ENCODE assay signal across 1 cellular context in genomic region chr2:74421248-74421870, GRCh38.
A peak's percentile ranks its signal among the peaks of the same experiment; 100 is the strongest.
TF ChIP-seq lines count a peak whose summit lies in the region.

Gene C2orf81, minus strand, starts transcription at chr2:74421619. Its CDS starts 59 bp downstream, at chr2:74421560.
Gene WDR54, plus strand, starts transcription at chr2:74421730. Its CDS starts 424 bp downstream, at chr2:74422154.

TF ChIP-seq in HepG2, 621 proteins besides CTCF, POLR2A, EP300 and RAD21 (continued from another document and continues in another):
- peak; percentile 97 for TF ChIP-seq ZNF687 (CRISPR knock-in tag; IDR thresholded peaks at IDR 0.05)
- peak; percentile 87 for TF ChIP-seq SAP130 (CRISPR knock-in tag; IDR thresholded peaks at IDR 0.05; ENCODE audit: low read depth)
- TF ChIP-seq HMGA1 (CRISPR knock-in tag; conservative IDR thresholded peaks at IDR 0.05) = no peak
- peak; percentile 70 for TF ChIP-seq AGO1 (IDR thresholded peaks at IDR 0.05; ENCODE audit: low read depth, low read length, poor library complexity, severe bottlenecking)
- TF ChIP-seq ARNT2 (CRISPR knock-in tag; IDR thresholded peaks at IDR 0.05; ENCODE audit: low read depth) = peak; percentile 91
- peak; percentile 22 for TF ChIP-seq RBM39 (IDR thresholded peaks at IDR 0.05; ENCODE audit: low read depth, low read length, poor library complexity, severe bottlenecking)
- TF ChIP-seq TCF12 (IDR thresholded peaks at IDR 0.05) = no peak
- peak; percentile 80; the same call in 1 of the 2 replicates for TF ChIP-seq TCF12 (CRISPR knock-in tag; IDR thresholded peaks at IDR 0.05)
- no peak for TF ChIP-seq KDM5A (IDR thresholded peaks at IDR 0.05; ENCODE audit: borderline replicate concordance, low read length)
- 0 out of 2 replicates have a peak, but pooled peaks have one; percentile 5 for TF ChIP-seq ZNF143 (CRISPR knock-in tag; IDR thresholded peaks at IDR 0.05)
- peak; percentile 100 for TF ChIP-seq RBM22 (optimal IDR thresholded peaks at IDR 0.05; ENCODE audit: low read length)
- no peak for TF ChIP-seq NFKBIZ (CRISPR knock-in tag; IDR thresholded peaks at IDR 0.05)
- TF ChIP-seq ZNF362 (CRISPR knock-in tag; IDR thresholded peaks at IDR 0.05; ENCODE audit: borderline replicate concordance) = 0 out of 2 replicates have a peak, but pooled peaks have one; percentile 25
- 0 out of 2 replicates have a peak, but pooled peaks have one; percentile 32 for TF ChIP-seq ARID2 (CRISPR knock-in tag; IDR thresholded peaks at IDR 0.05; ENCODE audit: borderline replicate concordance)
- TF ChIP-seq KLF6 (CRISPR knock-in tag; IDR thresholded peaks at IDR 0.05) = peak; percentile 47; the same call in 1 of the 2 replicates
- TF ChIP-seq PAXIP1 (CRISPR knock-in tag; conservative IDR thresholded peaks at IDR 0.05) = peak; percentile 46
- peak; percentile 66 for TF ChIP-seq ZFX (CRISPR knock-in tag; IDR thresholded peaks at IDR 0.05; ENCODE audit: low read depth)
- TF ChIP-seq ERF (CRISPR knock-in tag; IDR thresholded peaks at IDR 0.05) = peak; percentile 22; the same call in 1 of the 2 replicates
- peak; percentile 68 for TF ChIP-seq ZFY (CRISPR knock-in tag; IDR thresholded peaks at IDR 0.05)
- TF ChIP-seq ZNF256 (CRISPR knock-in tag; conservative IDR thresholded peaks at IDR 0.05) = no peak
- TF ChIP-seq HMGXB4 (CRISPR knock-in tag; IDR thresholded peaks at IDR 0.05; ENCODE audit: borderline replicate concordance in 1 of 2, low read depth in 1 of 2) = peak in 1 of 2 experiments; percentile 65; a peak in 2 of 4 replicates
- TF ChIP-seq AKAP8 (CRISPR knock-in tag; IDR thresholded peaks at IDR 0.05) = peak; percentile 60; the same call in 1 of the 2 replicates
- no peak for TF ChIP-seq TCF7 (IDR thresholded peaks at IDR 0.05; ENCODE audit: low read depth)
- TF ChIP-seq ELK4 (CRISPR knock-in tag; IDR thresholded peaks at IDR 0.05; ENCODE audit: borderline replicate concordance) = peak; percentile 52; the same call in 1 of the 2 replicates
- TF ChIP-seq ZNF747 (CRISPR knock-in tag; IDR thresholded peaks at IDR 0.05; ENCODE audit: borderline replicate concordance) = 0 out of 2 replicates have a peak, but pooled peaks have one; percentile 33
- peak; percentile 21; the same call in 1 of the 2 replicates for TF ChIP-seq MNT (IDR thresholded peaks at IDR 0.05)
- peak; percentile 92 for TF ChIP-seq ARID4A (CRISPR knock-in tag; IDR thresholded peaks at IDR 0.05; ENCODE audit: borderline replicate concordance)
- TF ChIP-seq TEAD3 (CRISPR knock-in tag; optimal IDR thresholded peaks at IDR 0.05; ENCODE audit: borderline replicate concordance) = peak; percentile 69
- no peak for TF ChIP-seq CHCHD3 (CRISPR knock-in tag; IDR thresholded peaks at IDR 0.05)
- TF ChIP-seq ZNF800 (CRISPR knock-in tag; IDR thresholded peaks at IDR 0.05) = peak; percentile 75; the same call in 1 of the 2 replicates
- TF ChIP-seq SOX6 (IDR thresholded peaks at IDR 0.05) = no peak
- TF ChIP-seq SOX6 (CRISPR knock-in tag; IDR thresholded peaks at IDR 0.05) = peak; percentile 54
- TF ChIP-seq ZIK1 (CRISPR knock-in tag; IDR thresholded peaks at IDR 0.05; ENCODE audit: borderline replicate concordance, low read depth) = 0 out of 2 replicates have a peak, but pooled peaks have one; percentile 62
- TF ChIP-seq ZMAT3 (CRISPR knock-in tag; conservative IDR thresholded peaks at IDR 0.05) = no peak; the same call in 1 of the 2 replicates
- peak; percentile 90 for TF ChIP-seq ZNF225 (CRISPR knock-in tag; IDR thresholded peaks at IDR 0.05)
- TF ChIP-seq ZNF274 (CRISPR knock-in tag; IDR thresholded peaks at IDR 0.05) = peak; percentile 95
- peak; percentile 75 for TF ChIP-seq ZNF777 (CRISPR knock-in tag; IDR thresholded peaks at IDR 0.05)
- TF ChIP-seq SP1 (IDR thresholded peaks at IDR 0.05) = no peak
- peak; percentile 81 for TF ChIP-seq SP1 (CRISPR knock-in tag; IDR thresholded peaks at IDR 0.05)
- peak; percentile 97 for TF ChIP-seq HDAC1 (CRISPR knock-in tag; IDR thresholded peaks at IDR 0.05)
